In genomic region chr6:37162740-37163139, GRCh38 we compare ENCODE assay signal across 1 cellular context.
TF ChIP-seq lines count a peak whose summit lies in the region.

No MANE protein-coding gene starts in this region.

TF ChIP-seq in IMR-90, 13 proteins besides CTCF, POLR2A, EP300 and RAD21 (continued from another document):
- TF ChIP-seq USF2 (IDR thresholded peaks at IDR 0.05; ENCODE audit: low read depth, low read length) = no peak
- TF ChIP-seq NFE2L2 (IDR thresholded peaks at IDR 0.05; ENCODE audit: low read depth, low read length) = no peak
- TF ChIP-seq MAZ (IDR thresholded peaks at IDR 0.05; ENCODE audit: borderline replicate concordance, low read depth, low read length) = no peak
- no peak for TF ChIP-seq RCOR1 (IDR thresholded peaks at IDR 0.05; ENCODE audit: insufficient replicate concordance, low read length)
- no peak for TF ChIP-seq MXI1 (IDR thresholded peaks at IDR 0.05; ENCODE audit: borderline replicate concordance, low read depth, low read length)
TF ChIP-seq in IMR-90: peak in this region for 0.
